In the genomic region with DNA sequence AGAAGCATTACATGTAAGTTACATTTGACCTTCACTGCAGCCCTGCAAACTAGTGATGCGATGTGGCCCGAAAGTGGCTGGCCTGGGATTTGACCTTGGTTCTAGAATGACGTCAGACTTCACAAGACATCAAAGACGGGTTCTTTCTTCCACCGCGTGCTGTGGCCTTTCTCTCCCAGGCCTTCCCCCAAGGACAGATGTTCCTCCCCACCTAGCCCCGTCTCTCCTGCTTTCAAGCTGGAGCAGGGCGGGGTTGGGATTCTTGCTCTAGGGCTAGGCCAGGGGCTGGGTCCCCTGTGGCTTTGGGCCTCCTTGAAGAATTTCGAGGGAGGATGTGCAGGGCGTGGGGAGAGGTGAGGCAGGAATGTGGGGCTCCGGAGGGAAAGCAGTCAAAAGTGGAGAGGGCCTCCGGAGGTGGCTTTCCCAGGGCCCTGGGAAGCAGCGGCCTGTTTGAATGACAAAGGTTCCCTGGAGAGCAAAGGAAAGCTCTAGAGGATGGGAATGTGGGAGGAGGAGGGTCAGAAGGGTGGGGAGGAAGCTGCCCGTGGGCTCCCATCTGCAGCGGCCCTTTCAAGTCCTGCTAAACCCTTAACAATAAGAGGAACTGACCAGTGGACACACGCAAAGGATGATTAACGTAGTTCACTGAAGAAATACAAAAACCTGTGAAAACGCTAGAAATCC, we compare ENCODE assay signal across 1 cellular context.
A peak's percentile ranks its signal among the peaks of the same experiment; 100 is the strongest.
TF ChIP-seq lines count a peak whose summit lies in the region.

No MANE protein-coding gene starts in this region.

TF ChIP-seq in HepG2, 621 proteins besides CTCF, POLR2A, EP300 and RAD21 (continued from another document):
- TF ChIP-seq ZNF687 (CRISPR knock-in tag; IDR thresholded peaks at IDR 0.05): peak; percentile 93
- TF ChIP-seq ZNF367 (CRISPR knock-in tag; IDR thresholded peaks at IDR 0.05; ENCODE audit: borderline replicate concordance): no peak
- no peak for TF ChIP-seq ZNF260 (CRISPR knock-in tag; IDR thresholded peaks at IDR 0.05; ENCODE audit: borderline replicate concordance, low read depth)
- 0 out of 2 replicates have a peak, but pooled peaks have one; percentile 45 for TF ChIP-seq ZNF280B (CRISPR knock-in tag; IDR thresholded peaks at IDR 0.05; ENCODE audit: borderline replicate concordance)
- TF ChIP-seq NR3C1 (CRISPR knock-in tag; IDR thresholded peaks at IDR 0.05): no peak
- no peak for TF ChIP-seq ZNF275 (CRISPR knock-in tag; IDR thresholded peaks at IDR 0.05; ENCODE audit: borderline replicate concordance)
- no peak; the same call in 1 of the 2 replicates for TF ChIP-seq TFAP4 (IDR thresholded peaks at IDR 0.05; ENCODE audit: borderline replicate concordance, low read depth)
- TF ChIP-seq ARNTL (CRISPR knock-in tag; IDR thresholded peaks at IDR 0.05): peak; percentile 44; the same call in 1 of the 2 replicates
- TF ChIP-seq ZNF331 (CRISPR knock-in tag; IDR thresholded peaks at IDR 0.05): peak; percentile 57
- no peak for TF ChIP-seq SP2 (CRISPR knock-in tag; IDR thresholded peaks at IDR 0.05)
- TF ChIP-seq ZBTB26 (CRISPR knock-in tag; IDR thresholded peaks at IDR 0.05; ENCODE audit: borderline replicate concordance): no peak
- peak; percentile 84 for TF ChIP-seq RXRA (CRISPR knock-in tag; IDR thresholded peaks at IDR 0.05)
- TF ChIP-seq ETV6 (CRISPR knock-in tag; conservative IDR thresholded peaks at IDR 0.05): no peak
